In genomic region chr4:159303435-159303834, GRCh38 we compare ENCODE assay signal across 32 cellular contexts.
"Had no signal": no experiment of that assay in that cellular context is flagged by ENCODE, and none has a peak within 500 bp of the region (broad histone marks: within the 10 kb centered on the region; RNA-seq: fewer than 3 reads in every experiment).

No MANE protein-coding gene starts in this region.

- H3K4me1 ChIP-seq: adrenal gland had no signal

- H3K27ac ChIP-seq: adrenal gland, cardiac muscle cell, VCaP had no signal

- H3K36me3 ChIP-seq: adrenal gland had no signal

- H3K4me3 ChIP-seq: adrenal gland, cardiac muscle cell had no signal

- DNase-seq: activated B cell treated with CpG ODN at 0.5 μM for 24 hours; activated CD4-positive, alpha-beta memory T cell treated with anti-CD3 and anti-CD28 coated beads for 36 hours; activated CD4-positive, alpha-beta T cell treated with anti-CD3 and anti-CD28 coated beads for 4 hours; activated CD4-positive, alpha-beta T cell treated with anti-CD3 and anti-CD28 coated beads, Interleukin-2, amount 10 ng/mL, durations not matched to agents 24 days and 14 days; activated CD4-positive, alpha-beta T cell treated with anti-CD3 and anti-CD28 coated beads, Interleukin-2, amount 50 U/mL, for 1 hour; activated CD4-positive, alpha-beta T cell treated with anti-CD3 and anti-CD28 coated beads, Interleukin-2, amount 50 U/mL, for 4 hours; activated CD4-positive, CD25-positive, alpha-beta regulatory T cell treated with anti-CD3 and anti-CD28 coated beads, Interleukin-2, amount 50 U/mL, for 72 hours; activated CD8-positive, alpha-beta memory T cell treated with anti-CD3 and anti-CD28 coated beads, Interleukin-2, amount 50 U/mL, for 4 hours; activated CD8-positive, alpha-beta T cell treated with anti-CD3 and anti-CD28 coated beads for 36 hours; activated effector memory CD4-positive, alpha-beta T cell treated with anti-CD3 and anti-CD28 coated beads, Interleukin-2, amount 50 U/mL, for 16 hours; activated gamma-delta T cell treated with Interleukin-2 at 50 U/mL for 16 hours; activated naive CD4-positive, alpha-beta T cell; activated naive CD4-positive, alpha-beta T cell treated with anti-CD3 and anti-CD28 coated beads for 36 hours; activated naive CD4-positive, alpha-beta T cell treated with anti-CD3 and anti-CD28 coated beads, Interleukin-2, amount 50 U/mL, for 16 hours; activated naive CD8-positive, alpha-beta T cell treated with anti-CD3 and anti-CD28 coated beads for 36 hours; activated T-cell treated with anti-CD3 and anti-CD28 coated beads for 4 hours; activated T-cell treated with anti-CD3 and anti-CD28 coated beads, Interleukin-2, amount 50 U/mL, for 1 hour; activated T-cell treated with anti-CD3 and anti-CD28 coated beads, Interleukin-2, amount 50 U/mL, for 4 hours; activated T-cell treated with anti-CD3 and anti-CD28 coated beads, Interleukin-2, amount 50 U/mL, for 72 hours; adrenal gland; amniotic stem cell; aorta; caudate nucleus; cerebellar nuclear complex; T-helper 2 cell; T-helper 9 cell had no signal

- H3K27me3 ChIP-seq: adrenal gland, cardiac muscle cell had no signal

- FAIRE-seq: bronchial epithelial cell, TTC549 had no signal

- ATAC-seq: activated CD8-positive, alpha-beta T cell treated with anti-CD3 and anti-CD28 coated beads for 36 hours; activated naive CD4-positive, alpha-beta T cell treated with anti-CD3 and anti-CD28 coated beads, Interleukin-2, amount 50 U/mL, for 72 hours; activated T-cell treated with anti-CD3 and anti-CD28 coated beads, Interleukin-2, amount 50 U/mL, for 4 hours; activated T-cell treated with anti-CD3 and anti-CD28 coated beads, Interleukin-2, amount 50 U/mL, for 72 hours; activated T-helper 17 cell treated with anti-CD3 and anti-CD28 coated beads, Interleukin-2, amount 50 U/mL, for 72 hours had no signal
